Comparison of ENCODE assay signal across 17 cellular contexts in genomic region chr20:2557873-2558580, GRCh38. TPM values are rescaled to one million over a fixed set of nuclear protein-coding genes. Genes with fewer than 3 reads are reported as not detected.
DNase-seq lines count a peak whose midpoint lies in the region; ATAC-seq and TF ChIP-seq lines count a peak whose summit lies in the region.
"Had no signal": no experiment of that assay in that cellular context is flagged by ENCODE, and none has a peak within 500 bp of the region (broad histone marks: within the 10 kb centered on the region; RNA-seq: fewer than 3 reads in every experiment).

No MANE protein-coding gene starts in this region.

- H3K36me3 ChIP-seq in mammary epithelial cell (ENCODE audit: insufficient read depth, low read length) (no peaks in the 10 kb centered on the region), psoas muscle (ENCODE audit: insufficient read depth in 1 of 2, low read depth in 1 of 2) (no peaks in the 10 kb centered on the region)

- no peak for DNase-seq in activated naive CD4-positive, alpha-beta T cell treated with anti-CD3 and anti-CD28 coated beads for 36 hours
- no peak for DNase-seq in activated naive CD4-positive, alpha-beta T cell treated with Interleukin-2 at 50 U/mL for 16 hours
- DNase-seq in mammary epithelial cell: no peak
- no peak for DNase-seq in immature natural killer cell
- DNase-seq in psoas muscle: no peak
- DNase-seq in activated T-helper 2 cell treated with anti-CD3 and anti-CD28 coated beads, Interferon-gamma antibody, Interleukin-2, Interleukin-4, amounts not matched to agents 10 μg/mL and 5 μg/mL and 100 μg/mL, durations not matched to agents 14 hours and 24 hours and 36 hours (ENCODE audit: low spot score): no peak
- no peak for DNase-seq in SIG-M5 (lab: John Stamatoyannopoulos, UW)
- no peak for DNase-seq in SHP77 (lab: John Stamatoyannopoulos, UW)
- DNase-seq: activated CD4-positive, alpha-beta memory T cell treated with anti-CD3 and anti-CD28 coated beads for 36 hours; DMS79; NCI-H2107; stimulated activated CD4-positive, alpha-beta T cell treated with anti-CD3 and anti-CD28 coated beads, Interleukin-12 subunit alpha, Interleukin-12 subunit beta, amount 100 ng/mL, for 4 hours had no signal

- H3K27me3 ChIP-seq in mammary epithelial cell (ENCODE audit: insufficient read depth, low read length) (peaks cover 27% of the 10 kb centered on the region), psoas muscle (ENCODE audit: insufficient read depth in 3 of 3, low read length in 2 of 3) (peaks cover 0 to 61% (median 17%) of the 10 kb centered on the region in 3 donors)

- H3K4me1 Mint-ChIP-seq in activated naive CD4-positive, alpha-beta T cell treated with anti-CD3 and anti-CD28 coated beads for 36 hours (ENCODE audit: low read depth): no peaks in the 10 kb centered on the region
- peaks cover 4 to 7% of the 10 kb centered on the region in 2 donors for H3K4me1 Mint-ChIP-seq in immature natural killer cell
- H3K4me1 Mint-ChIP-seq in activated T-helper 2 cell treated with anti-CD3 and anti-CD28 coated beads, Interferon-gamma antibody, Interleukin-2, Interleukin-4, amounts not matched to agents 10 μg/mL and 5 μg/mL and 100 μg/mL, durations not matched to agents 14 hours and 24 hours and 36 hours (ENCODE audit: low read depth): no peaks in the 10 kb centered on the region

- no peak overlapping the region for H3K27ac Mint-ChIP-seq in activated naive CD4-positive, alpha-beta T cell treated with anti-CD3 and anti-CD28 coated beads for 36 hours
- H3K27ac Mint-ChIP-seq in immature natural killer cell: no peak overlapping the region
- no peak overlapping the region for H3K27ac Mint-ChIP-seq in activated T-helper 2 cell treated with anti-CD3 and anti-CD28 coated beads, Interferon-gamma antibody, Interleukin-2, Interleukin-4, amounts not matched to agents 10 μg/mL and 5 μg/mL and 100 μg/mL, durations not matched to agents 14 hours and 24 hours and 36 hours
- H3K27ac Mint-ChIP-seq: activated CD4-positive, alpha-beta memory T cell treated with anti-CD3 and anti-CD28 coated beads for 36 hours had no signal

- H3K4me1 ChIP-seq in mammary epithelial cell (ENCODE audit: insufficient read depth, low read length) (peaks cover 5% of the 10 kb centered on the region), psoas muscle (no peaks in the 10 kb centered on the region)

- peak overlapping the region; percentile 63 for H2AFZ ChIP-seq in mammary epithelial cell (ENCODE audit: low read depth, low read length)

- peak overlapping the region; percentile 75 for H3K4me2 ChIP-seq in mammary epithelial cell (ENCODE audit: insufficient read depth, low read depth, low read length)

- H3K4me3 ChIP-seq in mammary epithelial cell (replicated peaks in 1 of 3; ENCODE audit: insufficient read depth in 1 of 3, low read depth in 2 of 3, low read length in 3 of 3): no peak overlapping the region
- peak overlapping the region; percentile 34 for H3K4me3 ChIP-seq in psoas muscle

- H3K9me3 Mint-ChIP-seq in activated naive CD4-positive, alpha-beta T cell treated with anti-CD3 and anti-CD28 coated beads for 36 hours: no peaks in the 10 kb centered on the region
- H3K9me3 Mint-ChIP-seq in immature natural killer cell: no peaks in the 10 kb centered on the region
- no peaks in the 10 kb centered on the region for H3K9me3 Mint-ChIP-seq in activated T-helper 2 cell treated with anti-CD3 and anti-CD28 coated beads, Interferon-gamma antibody, Interleukin-2, Interleukin-4, amounts not matched to agents 10 μg/mL and 5 μg/mL and 100 μg/mL, durations not matched to agents 14 hours and 24 hours and 36 hours
- H3K9me3 Mint-ChIP-seq: activated CD4-positive, alpha-beta memory T cell treated with anti-CD3 and anti-CD28 coated beads for 36 hours had no signal

- TF ChIP-seq CTCF in mammary epithelial cell (conservative IDR thresholded peaks at IDR 0.05 in 1 of 2, IDR thresholded peaks at IDR 0.05 in 1 of 2; ENCODE audit: extremely low read depth in 1 of 2, insufficient read depth in 1 of 2, low read depth in 1 of 2, low read length in 2 of 2) (no peak), psoas muscle (IDR thresholded peaks at IDR 0.05) (no peak)

- BruUV-seq in mammary epithelial cell (replicated peaks; lab: Mats Ljungman, UMichigan): no TSS peak

- H3K36me3 Mint-ChIP-seq in activated naive CD4-positive, alpha-beta T cell treated with anti-CD3 and anti-CD28 coated beads for 36 hours (ENCODE audit: low read depth): no peaks in the 10 kb centered on the region
- H3K36me3 Mint-ChIP-seq in immature natural killer cell: peaks cover 0 to 5% (median 0%) of the 10 kb centered on the region in 3 donors
- no peaks in the 10 kb centered on the region for H3K36me3 Mint-ChIP-seq in activated T-helper 2 cell treated with anti-CD3 and anti-CD28 coated beads, Interferon-gamma antibody, Interleukin-2, Interleukin-4, amounts not matched to agents 10 μg/mL and 5 μg/mL and 100 μg/mL, durations not matched to agents 14 hours and 24 hours and 36 hours (ENCODE audit: low read depth)
- H3K36me3 Mint-ChIP-seq: activated CD4-positive, alpha-beta memory T cell treated with anti-CD3 and anti-CD28 coated beads for 36 hours had no signal

- CTCF ChIA-PET in activated naive CD4-positive, alpha-beta T cell treated with anti-CD3 and anti-CD28 coated beads for 36 hours (lab: Charles Lee): interaction anchor here (1.0 to 1.3 kb wide), 2 partner anchors 36 to 106 kb away, joined by 3 to 5 read pairs; no protein-coding TSS in a partner anchor
- CTCF ChIA-PET in mammary epithelial cell (lab: Charles Lee; ENCODE audit: low non-redundant PET): no interaction called here

- peak overlapping the region; percentile 41 for H3K4me3 Mint-ChIP-seq in activated naive CD4-positive, alpha-beta T cell treated with anti-CD3 and anti-CD28 coated beads for 36 hours
- H3K4me3 Mint-ChIP-seq in immature natural killer cell: peak overlapping the region in 4 of 5 donors; percentile 6 to 40 (median 22)
- H3K4me3 Mint-ChIP-seq in activated T-helper 2 cell treated with anti-CD3 and anti-CD28 coated beads, Interferon-gamma antibody, Interleukin-2, Interleukin-4, amounts not matched to agents 10 μg/mL and 5 μg/mL and 100 μg/mL, durations not matched to agents 14 hours and 24 hours and 36 hours (ENCODE audit: low read depth): no peak overlapping the region
- H3K4me3 Mint-ChIP-seq: activated CD4-positive, alpha-beta memory T cell treated with anti-CD3 and anti-CD28 coated beads for 36 hours had no signal

- H3K27ac ChIP-seq in mammary epithelial cell (ENCODE audit: insufficient read depth, low read depth, low read length) (no peak overlapping the region), psoas muscle (no peak overlapping the region)
- H3K27ac ChIP-seq: C4-2B had no signal

- in situ Hi-C loops in mammary epithelial cell (cut with MboI; ENCODE audit: low sequenced_read_pairs in 2 of 2): no loop called here

- no peak for ATAC-seq in psoas muscle
- ATAC-seq: Panc1 had no signal

- 59% methylated on average over 17 of the region's 22 CpGs for WGBS in mammary epithelial cell (ENCODE audit: low coverage, missing lambda C conversion rate)
- WGBS in psoas muscle, 3 donors: 20 to 26% (median 21%) methylated on average over 22 of the region's 22 CpGs

- dilution Hi-C loops in mammary epithelial cell (cut with HindIII; ENCODE audit: low sequenced_read_pairs): no loop called here

- H3K27me3 Mint-ChIP-seq in activated naive CD4-positive, alpha-beta T cell treated with anti-CD3 and anti-CD28 coated beads for 36 hours (ENCODE audit: low read depth): peaks cover 47% of the 10 kb centered on the region
- peaks cover 7 to 27% (median 26%) of the 10 kb centered on the region in 3 donors for H3K27me3 Mint-ChIP-seq in immature natural killer cell (ENCODE audit: low read depth in 3 of 3)
- H3K27me3 Mint-ChIP-seq in activated T-helper 2 cell treated with anti-CD3 and anti-CD28 coated beads, Interferon-gamma antibody, Interleukin-2, Interleukin-4, amounts not matched to agents 10 μg/mL and 5 μg/mL and 100 μg/mL, durations not matched to agents 14 hours and 24 hours and 36 hours (ENCODE audit: low read depth): peaks cover 53% of the 10 kb centered on the region

- H4K20me1 ChIP-seq in mammary epithelial cell (ENCODE audit: insufficient read depth, low read length): no peaks in the 10 kb centered on the region

- H3K9ac ChIP-seq in mammary epithelial cell (ENCODE audit: insufficient read depth, low read length): no peak overlapping the region

- no peaks in the 10 kb centered on the region for H3K79me2 ChIP-seq in mammary epithelial cell (ENCODE audit: insufficient read depth, low read length)

- H3K9me3 ChIP-seq in mammary epithelial cell (replicated peaks; ENCODE audit: insufficient read depth, low read length) (no peaks in the 10 kb centered on the region), psoas muscle (no peaks in the 10 kb centered on the region)

- intact Hi-C loops in activated naive CD4-positive, alpha-beta T cell treated with anti-CD3 and anti-CD28 coated beads for 36 hours (cut with micrococcal nuclease): no loop called here
- intact Hi-C loops in mammary epithelial cell (cut with micrococcal nuclease) (no loop called here), psoas muscle (cut with DNase I) (no loop called here)
- intact Hi-C loops in activated T-helper 2 cell treated with anti-CD3 and anti-CD28 coated beads, Interferon-gamma antibody, Interleukin-2, Interleukin-4, amounts not matched to agents 10 μg/mL and 5 μg/mL and 100 μg/mL, durations not matched to agents 14 hours and 24 hours and 36 hours (cut with micrococcal nuclease): no loop called here

RNA-seq across cellular contexts. Expression of gene TMC2, which starts 21.7 kb away (rescaled TPM):
- not detected for total RNA-seq in activated naive CD4-positive, alpha-beta T cell treated with anti-CD3 and anti-CD28 coated beads for 36 hours
- not detected for total RNA-seq in mammary epithelial cell
- not detected for polyA plus RNA-seq in mammary epithelial cell
- not detected for polyA minus RNA-seq in mammary epithelial cell
- under 1 TPM in 1 of 3 donors, not detected in 2; 0.22 TPM for polyA plus RNA-seq in immature natural killer cell
- under 1 TPM in 2 of 4 donors, not detected in 2; 0.12 to 0.25 TPM for total RNA-seq in psoas muscle
- polyA plus RNA-seq in psoas muscle: under 1 TPM; 0.03 to 0.12 (median 0.04) TPM
- total RNA-seq in activated T-helper 2 cell treated with anti-CD3 and anti-CD28 coated beads, Interferon-gamma antibody, Interleukin-2, Interleukin-4, amounts not matched to agents 10 μg/mL and 5 μg/mL and 100 μg/mL, durations not matched to agents 14 hours and 24 hours and 36 hours: not detected in 2 replicates
- total RNA-seq: A172; activated CD4-positive, alpha-beta memory T cell treated with anti-CD3 and anti-CD28 coated beads for 36 hours; kidney epithelial cell; pulmonary artery endothelial cell had no signal

RNA-seq across cellular contexts. Expression of gene ZNF343, which starts 49.3 kb away (rescaled TPM):
- 1 to 10 TPM; 5.3 to 5.7 TPM for total RNA-seq in activated naive CD4-positive, alpha-beta T cell treated with anti-CD3 and anti-CD28 coated beads for 36 hours
- total RNA-seq in mammary epithelial cell (10 to 100 TPM; 12.0 to 12.9 TPM), psoas muscle (10 to 100 TPM in 2 of 4 donors, 1 to 10 TPM in 2; 7.8 to 15.3 (median 10.9) TPM)
- polyA plus RNA-seq in mammary epithelial cell (7.9 TPM), immature natural killer cell (1 to 10 TPM in 2 of 3 donors, not detected in 1; 2.7 to 5.1 TPM), psoas muscle (10 to 100 TPM in 1 of 3 donors, 1 to 10 TPM in 2; 6.4 to 13.1 (median 9.0) TPM)
- polyA minus RNA-seq in mammary epithelial cell: 52.2 TPM
- total RNA-seq in activated T-helper 2 cell treated with anti-CD3 and anti-CD28 coated beads, Interferon-gamma antibody, Interleukin-2, Interleukin-4, amounts not matched to agents 10 μg/mL and 5 μg/mL and 100 μg/mL, durations not matched to agents 14 hours and 24 hours and 36 hours: 13.5 and 15.4 TPM in 2 replicates
